ENCODE assay signal across 16 cellular contexts in genomic region chr9:94826644-94827410, GRCh38.
DNase-seq lines count a peak whose midpoint lies in the region; ATAC-seq and TF ChIP-seq lines count a peak whose summit lies in the region.
"Had no signal": no experiment of that assay in that cellular context is flagged by ENCODE, and none has a peak within 500 bp of the region (broad histone marks: within the 10 kb centered on the region; RNA-seq: fewer than 3 reads in every experiment).

No MANE protein-coding gene starts in this region.

- no peak overlapping the region for H3K27ac Mint-ChIP-seq in endodermal cell
- H3K27ac Mint-ChIP-seq: H9 had no signal

- DNase-seq in HuH-7.5 (ENCODE audit: low spot score) (peak; percentile 19), endodermal cell (peak; percentile 30), psoas muscle (no peak), substantia nigra (lab: John Stamatoyannopoulos, UW) (no peak), left lung (no peak)
- DNase-seq: activated CD4-positive, alpha-beta T cell treated with anti-CD3 and anti-CD28 coated beads, Interleukin-2, amount 50 U/mL, for 48 hours; H9; mammary epithelial cell; T-helper 9 cell had no signal

- no peak overlapping the region for H3K9ac ChIP-seq in endodermal cell (ENCODE audit: extremely low read depth, low read length, poor library complexity, severe bottlenecking)
- H3K9ac ChIP-seq: BLaER1 treated with 17β-estradiol and CSF1 and Interleukin-3, amounts not matched to agents 10 nM and 100 nM had no signal

- peak overlapping the region; percentile 11; the same call in 1 of the 2 replicates for H3K27ac ChIP-seq in C4-2B
- H3K27ac ChIP-seq in endodermal cell (ENCODE audit: low read depth, low read length) = no peak overlapping the region
- peak overlapping the region; percentile 48 for H3K27ac ChIP-seq in psoas muscle
- H3K27ac ChIP-seq in substantia nigra (ENCODE audit: low read depth, low read length, poor library complexity, severe bottlenecking) = no peak overlapping the region
- H3K27ac ChIP-seq in left lung = peak overlapping the region in 1 of 2 donors; percentile 69
- H3K27ac ChIP-seq: BLaER1 treated with 17β-estradiol and CSF1 and Interleukin-3, amounts not matched to agents 10 nM and 100 nM; cardiac muscle cell; epithelial cell of prostate had no signal

- ATAC-seq in psoas muscle (no peak), left lung (no peak), HG03095 (IDR thresholded peaks at IDR 0.05; ENCODE audit: unreplicated experiment) (no peak), HG03432 (IDR thresholded peaks at IDR 0.05; ENCODE audit: unreplicated experiment) (no peak)

- intact Hi-C loops in psoas muscle (cut with DNase I) = loop anchor here in 1 of 2 donors (5.0 kb wide), 1 partner anchor 35 kb away; no protein-coding TSS in a partner anchor
- intact Hi-C loops in left lung (cut with DNase I) = no loop called here

- peaks cover 12% of the 10 kb centered on the region for H3K9me3 Mint-ChIP-seq in endodermal cell

- no peak overlapping the region for H3K4me3 ChIP-seq in endodermal cell (ENCODE audit: low read length)
- H3K4me3 ChIP-seq in psoas muscle = no peak overlapping the region
- no peak overlapping the region for H3K4me3 ChIP-seq in left lung
- H3K4me3 ChIP-seq: BLaER1 treated with 17β-estradiol and CSF1 and Interleukin-3, amounts not matched to agents 10 nM and 100 nM; cardiac muscle cell had no signal

- H3K9me3 ChIP-seq in endodermal cell (ENCODE audit: control insufficient read depth, low read length) (peaks cover 9% of the 10 kb centered on the region), psoas muscle (no peaks in the 10 kb centered on the region), left lung (peaks cover 0 to 2% of the 10 kb centered on the region in 2 donors)

- H3K36me3 ChIP-seq in endodermal cell (ENCODE audit: control insufficient read depth, insufficient read depth, low read length) (peaks cover 7% of the 10 kb centered on the region), psoas muscle (ENCODE audit: insufficient read depth in 1 of 2, low read depth in 1 of 2) (no peaks in the 10 kb centered on the region), left lung (peaks cover 0 to 6% of the 10 kb centered on the region in 2 donors)
- H3K36me3 ChIP-seq: cardiac muscle cell had no signal

- H3K4me1 ChIP-seq in endodermal cell (ENCODE audit: control insufficient read depth, insufficient read depth, low read length) = no peaks in the 10 kb centered on the region
- H3K4me1 ChIP-seq in psoas muscle = peaks cover 43% of the 10 kb centered on the region
- H3K4me1 ChIP-seq in left lung = peaks cover 3 to 9% of the 10 kb centered on the region in 2 donors

- H3K27me3 ChIP-seq in endodermal cell (ENCODE audit: control insufficient read depth, insufficient read depth, low read length, poor library complexity, severe bottlenecking) (no peaks in the 10 kb centered on the region), psoas muscle (ENCODE audit: insufficient read depth in 3 of 3, low read length in 2 of 3) (no peaks in the 10 kb centered on the region), left lung (no peaks in the 10 kb centered on the region)
- H3K27me3 ChIP-seq: BLaER1 treated with 17β-estradiol and CSF1 and Interleukin-3, amounts not matched to agents 10 nM and 100 nM; cardiac muscle cell had no signal

- peaks cover 26% of the 10 kb centered on the region for H3K36me3 Mint-ChIP-seq in endodermal cell (ENCODE audit: low read depth)

- no peak overlapping the region for H3K4me3 Mint-ChIP-seq in endodermal cell
- H3K4me3 Mint-ChIP-seq: H9 had no signal

- 90% methylated on average over 2 of the region's 3 CpGs; no CpG with 5 or more reads in 1 of the 2 experiments for WGBS in endodermal cell (ENCODE audit: insufficient coverage in 1 of 2, insufficient read length in 1 of 2), 2 experiments
- 83 to 93% (median 88%) methylated on average over 3 of the region's 3 CpGs for WGBS in psoas muscle, 3 donors

- peaks cover 47% of the 10 kb centered on the region for H3K4me1 Mint-ChIP-seq in endodermal cell

- TF ChIP-seq CTCF in C4-2B (conservative IDR thresholded peaks at IDR 0.05) (no peak), endodermal cell (conservative IDR thresholded peaks at IDR 0.05) (no peak), psoas muscle (IDR thresholded peaks at IDR 0.05) (no peak), left lung (IDR thresholded peaks at IDR 0.05) (no peak)

- peaks cover 12% of the 10 kb centered on the region for H3K27me3 Mint-ChIP-seq in endodermal cell (ENCODE audit: insufficient read depth)
- H3K27me3 Mint-ChIP-seq: progenitor cell of endocrine pancreas had no signal

Comparison
In these comparisons a context has a peak if more than half of its experiments do, and no peak if none do; other contexts are left out.
1. H3K27ac ChIP-seq: peak in C4-2B (single experiment) and psoas muscle (single experiment); none in endodermal cell (single experiment) and substantia nigra (single experiment).
2. DNase-seq: peak in HuH-7.5 (single experiment) and endodermal cell (single experiment); none in psoas muscle (0 of 2), substantia nigra (0 of 49) and left lung (0 of 2).